In the genomic region with DNA sequence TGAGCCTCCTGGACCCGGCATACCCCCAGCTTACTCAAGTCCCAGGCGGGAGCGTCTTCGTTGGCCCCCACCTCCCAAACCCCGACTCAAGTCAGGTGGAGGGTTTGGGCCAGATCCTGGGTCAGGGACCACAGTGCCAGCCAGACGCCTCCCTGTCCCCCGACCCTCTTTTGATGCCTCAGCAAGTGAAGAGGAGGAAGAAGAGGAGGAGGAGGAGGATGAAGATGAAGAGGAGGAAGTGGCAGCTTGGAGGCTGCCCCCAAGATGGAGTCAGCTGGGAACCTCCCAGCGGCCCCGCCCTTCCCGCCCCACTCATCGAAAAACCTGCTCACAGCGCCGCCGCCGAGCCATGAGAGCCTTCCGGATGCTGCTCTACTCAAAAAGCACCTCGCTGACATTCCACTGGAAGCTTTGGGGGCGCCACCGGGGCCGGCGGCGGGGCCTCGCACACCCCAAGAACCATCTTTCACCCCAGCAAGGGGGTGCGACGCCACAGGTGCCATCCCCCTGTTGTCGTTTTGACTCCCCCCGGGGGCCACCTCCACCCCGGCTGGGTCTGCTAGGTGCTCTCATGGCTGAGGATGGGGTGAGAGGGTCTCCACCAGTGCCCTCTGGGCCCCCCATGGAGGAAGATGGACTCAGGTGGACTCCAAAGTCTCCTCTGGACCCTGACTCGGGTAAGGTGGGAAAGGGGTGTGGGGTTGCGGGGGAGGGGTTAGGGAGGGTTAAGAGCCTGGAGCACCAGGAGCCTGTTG, we compare ENCODE assay signal across 10 cellular contexts. TPM values are rescaled to one million over a fixed set of nuclear protein-coding genes. Genes with fewer than 3 reads are reported as not detected.
DNase-seq lines count a peak whose midpoint lies in the region; ATAC-seq, FAIRE-seq and TF ChIP-seq lines count a peak whose summit lies in the region.
"Had no signal": no experiment of that assay in that cellular context is flagged by ENCODE, and none has a peak within 500 bp of the region (broad histone marks: within the 10 kb centered on the region; RNA-seq: fewer than 3 reads in every experiment).

No MANE protein-coding gene starts in this region.

- no peaks in the 10 kb centered on the region for H3K9me3 Mint-ChIP-seq in H9
- H3K9me3 Mint-ChIP-seq in activated naive CD8-positive, alpha-beta T cell (ENCODE audit: low read depth), result no peaks in the 10 kb centered on the region

- H3K27me3 Mint-ChIP-seq in H9 (ENCODE audit: low read depth), result no peaks in the 10 kb centered on the region
- H3K27me3 Mint-ChIP-seq in activated naive CD8-positive, alpha-beta T cell, result no peaks in the 10 kb centered on the region

- no peak overlapping the region for H3K18ac ChIP-seq in H9 (ENCODE audit: insufficient read length, low read depth, low read length)

- peaks cover 6% of the 10 kb centered on the region for H3K23me2 ChIP-seq in H9 (ENCODE audit: insufficient read length, low read depth, low read length, poor library complexity, severe bottlenecking)

- no peak overlapping the region for H2BK20ac ChIP-seq in H9 (ENCODE audit: low read depth, low read length, poor library complexity, severe bottlenecking)

- no TSS peak for BruUV-seq in HepG2 (replicated peaks; lab: Mats Ljungman, UMichigan)

- peaks cover 11 to 34% of the 10 kb centered on the region in 2 experiments for H3K36me3 ChIP-seq in HepG2 (replicated peaks in 1 of 2; ENCODE audit: control insufficient read depth in 1 of 2, insufficient read depth in 2 of 2, low read length in 2 of 2)

- H4K8ac ChIP-seq in H9 (replicated peaks; ENCODE audit: insufficient read length, low read depth, low read length), result no peak overlapping the region

- 88% methylated on average over 28 of the region's 30 CpGs for whole genome bisulfite sequencing in A549 (ENCODE audit: missing lambda C conversion rate)
- no CpG with 5 or more reads among the region's 30 CpGs for WGBS in H9 (ENCODE audit: extremely low coverage, insufficient read length, low lambda C conversion rate)
- WGBS in HepG2 (ENCODE audit: low lambda C conversion rate), result 94% methylated on average over 28 of the region's 30 CpGs

- H4K91ac ChIP-seq in H9 (ENCODE audit: insufficient read length, low read depth, low read length), result no peak overlapping the region

- FAIRE-seq in A549 (lab: Jason Lieb, UNC), result no peak
- FAIRE-seq in HepG2 (lab: Jason Lieb, UNC), result no peak

- POLR2A ChIA-PET in A549 (lab: Yijun Ruan, JAX), result interaction anchor here (0.6 to 1.1 kb wide), 2 partner anchors 20 to 70 kb away, joined by 3 read pairs; a partner anchor contains a TSS
- POLR2A ChIA-PET in HepG2 (lab: Yijun Ruan, JAX), result no interaction called here

- ATAC-seq in A549 (no peak), HepG2 (no peak)

- H3K56ac ChIP-seq in H9 (ENCODE audit: insufficient read length, low read depth, low read length), result no peak overlapping the region

- H4K5ac ChIP-seq in H9 (ENCODE audit: insufficient read length, low read depth, low read length), result no peak overlapping the region

- intact Hi-C loops in HepG2 (cut with micrococcal nuclease; ENCODE audit: unreplicated experiment), result loop anchor here (10.0 kb wide), 1 partner anchor 208 kb away; a partner anchor contains a TSS

- H3K79me1 ChIP-seq in H9 (ENCODE audit: insufficient read depth, low read depth, low read length, poor library complexity, severe bottlenecking), result peaks cover 15% of the 10 kb centered on the region

- TF ChIP-seq CTCF in A549 (IDR thresholded peaks at IDR 0.05) (no peak), H9 (conservative IDR thresholded peaks at IDR 0.05) (no peak), HepG2 (CRISPR knock-in tag; IDR thresholded peaks at IDR 0.05) (no peak)

- no peak overlapping the region for H2BK120ac ChIP-seq in H9 (ENCODE audit: low read depth, low read length, poor library complexity, severe bottlenecking)

- H3K23ac ChIP-seq in H9 (ENCODE audit: insufficient read length, low read depth, low read length), result no peak overlapping the region

- no peak overlapping the region for H3K4ac ChIP-seq in H9 (ENCODE audit: low read depth, low read length)

- H2AFZ ChIP-seq in H9 (ENCODE audit: low read length), result no peak overlapping the region
- no peak overlapping the region for H2AFZ ChIP-seq in HepG2 (ENCODE audit: low read length)

- no peak overlapping the region for H2BK5ac ChIP-seq in H9 (ENCODE audit: insufficient read length, low read length)

- no peak overlapping the region for H2AK5ac ChIP-seq in H9 (ENCODE audit: insufficient read length, low read length)

- H3K27ac ChIP-seq in A549 (peak overlapping the region in 1 of 2 experiments; percentile 97; a peak in 3 of 6 replicates), H9 (ENCODE audit: insufficient read length, low read depth, low read length) (no peak overlapping the region), HepG2 (ENCODE audit: extremely low read length, insufficient read depth, low read length) (no peak overlapping the region)

- H3K79me2 ChIP-seq in H9 (ENCODE audit: insufficient read depth, low read length) (peaks cover 8% of the 10 kb centered on the region; the same call in 1 of the 2 replicates), HepG2 (ENCODE audit: insufficient read depth, low read length) (peaks cover 27% of the 10 kb centered on the region)

- CTCF ChIA-PET in A549 (lab: Yijun Ruan, JAX) (interaction anchor here (0.8 to 4.2 kb wide), 5 partner anchors 13 to 237 kb away, joined by 3 to 30 read pairs (median 4); a partner anchor contains a TSS), HepG2 (lab: Yijun Ruan, JAX; ENCODE audit: low intra/inter-chr PET ratio, low total read pairs) (no interaction called here)

- TF ChIP-seq POLR2A in A549 (IDR thresholded peaks at IDR 0.05; ENCODE audit: low read length), result no peak
- TF ChIP-seq POLR2A in HepG2 (IDR thresholded peaks at IDR 0.05; ENCODE audit: insufficient read depth in 1 of 2, low read depth in 2 of 2, low read length in 2 of 2), result no peak

- H3K27ac Mint-ChIP-seq in H9, result peak overlapping the region in 1 of 3 experiments; percentile 82; a peak in 1 of 7 replicates
- H3K27ac Mint-ChIP-seq in activated naive CD8-positive, alpha-beta T cell, result no peak overlapping the region

- peaks cover 19 to 47% (median 45%) of the 10 kb centered on the region in 3 experiments; a peak in 6 of 7 replicates for H3K36me3 Mint-ChIP-seq in H9 (ENCODE audit: insufficient read depth in 1 of 3, low read depth in 3 of 3)
- H3K36me3 Mint-ChIP-seq in activated naive CD8-positive, alpha-beta T cell, result peaks cover 7% of the 10 kb centered on the region

- H3K9me3 ChIP-seq in A549 (no peaks in the 10 kb centered on the region), H9 (ENCODE audit: control insufficient read depth, low read depth, low read length) (no peaks in the 10 kb centered on the region), HepG2 (ENCODE audit: low read length) (no peaks in the 10 kb centered on the region)

- H3K9ac ChIP-seq in H9 (ENCODE audit: extremely low read depth, insufficient read length, low read length) (no peak overlapping the region), HepG2 (ENCODE audit: insufficient read depth, low read depth, low read length) (peak overlapping the region; percentile 91)

- H2BK12ac ChIP-seq in H9 (ENCODE audit: insufficient read length, low read depth, low read length), result no peak overlapping the region

- TF ChIP-seq EP300 in A549 (IDR thresholded peaks at IDR 0.05) (no peak), HepG2 (IDR thresholded peaks at IDR 0.05; ENCODE audit: low read depth in 2 of 2, low read length in 2 of 2) (no peak), HepG2 (CRISPR knock-in tag; IDR thresholded peaks at IDR 0.05; ENCODE audit: borderline replicate concordance) (no peak)

- H2BK15ac ChIP-seq in H9 (ENCODE audit: low read depth, low read length), result no peak overlapping the region

- TF ChIP-seq RAD21 in A549 (conservative IDR thresholded peaks at IDR 0.05 in 1 of 2, IDR thresholded peaks at IDR 0.05 in 1 of 2) (no peak), HepG2 (CRISPR knock-in tag; IDR thresholded peaks at IDR 0.05) (no peak)

- in situ Hi-C loops in HepG2 (cut with HindIII; ENCODE audit: extremely low pct_ligation_motif_present, low pct_unique_long_range_greater_than_20kb), result no loop called here

- H3K4me3 ChIP-seq in A549 (peak overlapping the region; percentile 77), HepG2 (replicated peaks in 1 of 3; ENCODE audit: insufficient read depth in 1 of 3, low read depth in 2 of 3, low read length in 3 of 3) (peak overlapping the region in 2 of 3 experiments; percentile 90 to 92; a peak in 4 of 6 replicates)

- H3K27me3 ChIP-seq in H9 (ENCODE audit: insufficient read depth, low read length) (no peaks in the 10 kb centered on the region), HepG2 (ENCODE audit: control insufficient read depth in 1 of 2, insufficient read depth in 2 of 2, low read length in 2 of 2) (no peaks in the 10 kb centered on the region; a peak in 1 of 5 replicates)

- H3K4me1 ChIP-seq in A549 (peaks cover 38% of the 10 kb centered on the region), H9 (ENCODE audit: insufficient read depth, low read length) (no peaks in the 10 kb centered on the region), HepG2 (ENCODE audit: insufficient read depth, low read length) (peaks cover 47% of the 10 kb centered on the region)

- H3K4me3 Mint-ChIP-seq in H9, result peak overlapping the region; percentile 90 to 91
- H3K4me3 Mint-ChIP-seq in activated naive CD8-positive, alpha-beta T cell, result peak overlapping the region; percentile 96

- H4K20me1 ChIP-seq in H9 (ENCODE audit: control insufficient read depth, insufficient read depth, insufficient read length), result no peaks in the 10 kb centered on the region
- H4K20me1 ChIP-seq in HepG2 (ENCODE audit: insufficient read depth, low read length), result no peaks in the 10 kb centered on the region

- H3K4me2 ChIP-seq in A549 (peak overlapping the region; percentile 89), H9 (ENCODE audit: insufficient read depth, insufficient read length, low read length) (peak overlapping the region; percentile 82), HepG2 (ENCODE audit: low read depth, low read length) (peak overlapping the region; percentile 96; the same call in 1 of the 2 replicates)

- H3K4me1 Mint-ChIP-seq in H9, result peaks cover 31 to 35% of the 10 kb centered on the region in 2 experiments
- peaks cover 41% of the 10 kb centered on the region for H3K4me1 Mint-ChIP-seq in activated naive CD8-positive, alpha-beta T cell (ENCODE audit: low read depth)

- H3K14ac ChIP-seq in H9 (ENCODE audit: insufficient read depth, low read length), result no peak overlapping the region

- no peak overlapping the region for H3T11ph ChIP-seq in H9 (ENCODE audit: low read length)

- DNase-seq in A549 (ENCODE audit: low read depth in 1 of 2, low spot score in 1 of 2) (no peak), H9 (no peak), HepG2 (ENCODE audit: low spot score) (no peak), NCI-H2107 treated with DMSO at 0.1 percent for 48 hours (lab: John Stamatoyannopoulos, UW; ENCODE audit: unreplicated experiment) (no peak), MV-4-11 (lab: John Stamatoyannopoulos, UW) (no peak), NK-92 (lab: John Stamatoyannopoulos, UW; ENCODE audit: unreplicated experiment) (no peak), DMS53 treated with DMSO at 0.1 percent for 48 hours (lab: John Stamatoyannopoulos, UW; ENCODE audit: unreplicated experiment) (no peak)
- DNase-seq: activated effector memory CD4-positive, alpha-beta T cell treated with anti-CD3 and anti-CD28 coated beads, Interleukin-2, amount 50 U/mL, for 16 hours; hypothalamus had no signal

RNA-seq across cellular contexts. Expression of a gene that starts 1.6 kb away (rescaled TPM):
- polyA plus RNA-seq in A549 (2011; rRNA removed), result 150 and 165 TPM in 2 replicates
- polyA plus RNA-seq in A549 (2012; cell fraction: cytosol; rRNA removed), result 122 and 159 TPM in 2 replicates
- 85.8 and 114 TPM in 2 replicates for polyA plus RNA-seq in A549 (2012; cell fraction: nucleus; rRNA removed)
- polyA plus RNA-seq in A549 (2017; fragmentation: RNase III; extraction: RNeasy Plus Mini Kit Qiagen cat#74134 plus additional on column Dnase treatment), result 104 to 119 TPM (median 114 TPM) in 3 replicates
- 152 and 162 TPM in 2 replicates for polyA minus RNA-seq in A549 (2011; rRNA and poly(A)+ RNA removed)
- 80.6 and 83.1 TPM in 2 replicates for total RNA-seq in H9 (2021)
- total RNA-seq in HepG2 (2016; rRNA removed; fragmentation: Illumina TruSeq; extraction: Trizol), result 64.5 and 75.4 TPM in 2 replicates
- 46.1 and 48.3 TPM in 2 replicates for total RNA-seq in HepG2 (2016; cell fraction: cytosol; rRNA removed; fragmentation: Illumina TruSeq; extraction: Trizol; ENCODE audit: low read depth)
- 67.8 and 80.2 TPM in 2 replicates for total RNA-seq in HepG2 (2016; cell fraction: insoluble cytoplasmic fraction; rRNA removed; fragmentation: Illumina TruSeq; extraction: Trizol)
- 96.7 and 98.4 TPM in 2 replicates for total RNA-seq in HepG2 (2016; cell fraction: membrane; rRNA removed; fragmentation: Illumina TruSeq; extraction: Trizol)
- total RNA-seq in HepG2 (2016; cell fraction: nucleus; rRNA removed; fragmentation: Illumina TruSeq; extraction: Trizol), result 31.6 and 38.4 TPM in 2 replicates
- polyA plus RNA-seq in HepG2 (2011; rRNA removed), result 55.8 and 57.3 TPM in 2 replicates
- 51.2 and 51.8 TPM in 2 replicates for polyA plus RNA-seq in HepG2 (2011; cell fraction: cytosol; rRNA removed)
- polyA plus RNA-seq in HepG2 (2011; cell fraction: nucleus; rRNA removed), result 36.5 and 39.7 TPM in 2 replicates
- 20.5 and 25.7 TPM in 2 replicates for polyA plus RNA-seq in HepG2 (2012)
- polyA plus RNA-seq in HepG2 (2016; cell fraction: cytosol; fragmentation: Illumina TruSeq; extraction: Trizol; ENCODE audit: low read depth), result 29.8 and 32.5 TPM in 2 replicates
- 66.8 and 75.8 TPM in 2 replicates for polyA plus RNA-seq in HepG2 (2016; cell fraction: insoluble cytoplasmic fraction; fragmentation: Illumina TruSeq; extraction: Trizol; ENCODE audit: low read depth)
- polyA plus RNA-seq in HepG2 (2016; cell fraction: membrane; fragmentation: Illumina TruSeq; extraction: Trizol; ENCODE audit: low read depth), result 81.7 and 87.7 TPM in 2 replicates
- polyA plus RNA-seq in HepG2 (2016; cell fraction: nucleus; fragmentation: Illumina TruSeq; extraction: Trizol; ENCODE audit: insufficient read depth, low read depth), result 52.7 and 61.4 TPM in 2 replicates
- 67.9 and 190 TPM in 2 replicates for polyA minus RNA-seq in HepG2 (2011; rRNA and poly(A)+ RNA removed; ENCODE audit: low replicate concordance)
- 26.8 and 29.3 TPM in 2 replicates for polyA minus RNA-seq in HepG2 (2011; cell fraction: cytosol; rRNA and poly(A)+ RNA removed)
- 19.1 and 20.5 TPM in 2 replicates for polyA minus RNA-seq in HepG2 (2011; cell fraction: nucleus; rRNA and poly(A)+ RNA removed)

RNA-seq across cellular contexts. Expression of a gene that starts 4.7 kb away (rescaled TPM):
- 1.0 TPM in 2 replicates for polyA plus RNA-seq in A549 (2011; rRNA removed)
- 0.15 and 0.35 TPM in 2 replicates for polyA plus RNA-seq in A549 (2012; cell fraction: cytosol; rRNA removed)
- polyA plus RNA-seq in A549 (2012; cell fraction: nucleus; rRNA removed), result 0.88 and 1.0 TPM in 2 replicates
- polyA plus RNA-seq in A549 (2017; fragmentation: RNase III; extraction: RNeasy Plus Mini Kit Qiagen cat#74134 plus additional on column Dnase treatment), result 0.41 to 0.78 TPM (median 0.61 TPM) in 3 replicates
- 0.29 and 1.1 TPM in 2 replicates for polyA minus RNA-seq in A549 (2011; rRNA and poly(A)+ RNA removed)
- 0.94 and 1.4 TPM in 2 replicates for total RNA-seq in H9 (2021)
- total RNA-seq in HepG2 (2016; rRNA removed; fragmentation: Illumina TruSeq; extraction: Trizol), result 1.7 and 2.5 TPM in 2 replicates
- total RNA-seq in HepG2 (2016; cell fraction: cytosol; rRNA removed; fragmentation: Illumina TruSeq; extraction: Trizol; ENCODE audit: low read depth), result 0.20 and 0.79 TPM in 2 replicates
- total RNA-seq in HepG2 (2016; cell fraction: insoluble cytoplasmic fraction; rRNA removed; fragmentation: Illumina TruSeq; extraction: Trizol), result 2.0 and 2.2 TPM in 2 replicates
- 1.1 and 2.2 TPM in 2 replicates for total RNA-seq in HepG2 (2016; cell fraction: membrane; rRNA removed; fragmentation: Illumina TruSeq; extraction: Trizol)
- total RNA-seq in HepG2 (2016; cell fraction: nucleus; rRNA removed; fragmentation: Illumina TruSeq; extraction: Trizol), result 2.9 and 3.2 TPM in 2 replicates
- polyA plus RNA-seq in HepG2 (2011; rRNA removed), result 3.3 TPM in 2 replicates
- 2.2 TPM in 2 replicates for polyA plus RNA-seq in HepG2 (2011; cell fraction: cytosol; rRNA removed)
- 9.6 and 11.2 TPM in 2 replicates for polyA plus RNA-seq in HepG2 (2011; cell fraction: nucleus; rRNA removed)
- 2.6 and 3.9 TPM in 2 replicates for polyA plus RNA-seq in HepG2 (2012)
- 0.76 and 2.2 TPM in 2 replicates for polyA plus RNA-seq in HepG2 (2016; cell fraction: cytosol; fragmentation: Illumina TruSeq; extraction: Trizol; ENCODE audit: low read depth)
- polyA plus RNA-seq in HepG2 (2016; cell fraction: insoluble cytoplasmic fraction; fragmentation: Illumina TruSeq; extraction: Trizol; ENCODE audit: low read depth), result 3.1 and 3.7 TPM in 2 replicates
- polyA plus RNA-seq in HepG2 (2016; cell fraction: membrane; fragmentation: Illumina TruSeq; extraction: Trizol; ENCODE audit: low read depth), result 2.2 and 2.3 TPM in 2 replicates
- 4.9 and 6.7 TPM in 2 replicates for polyA plus RNA-seq in HepG2 (2016; cell fraction: nucleus; fragmentation: Illumina TruSeq; extraction: Trizol; ENCODE audit: insufficient read depth, low read depth)
- polyA minus RNA-seq in HepG2 (2011; rRNA and poly(A)+ RNA removed; ENCODE audit: low replicate concordance), result 2.2 and 7.1 TPM in 2 replicates
- polyA minus RNA-seq in HepG2 (2011; cell fraction: cytosol; rRNA and poly(A)+ RNA removed), result 0.26 and 1.3 TPM in 2 replicates
- 2.1 and 3.0 TPM in 2 replicates for polyA minus RNA-seq in HepG2 (2011; cell fraction: nucleus; rRNA and poly(A)+ RNA removed)

RNA-seq across cellular contexts. Expression of a gene that starts 14.4 kb away (rescaled TPM):
- polyA plus RNA-seq in A549 (2011; rRNA removed), result 11.9 and 12.4 TPM in 2 replicates
- 15.2 and 16.6 TPM in 2 replicates for polyA plus RNA-seq in A549 (2012; cell fraction: cytosol; rRNA removed)
- 8.7 and 10.0 TPM in 2 replicates for polyA plus RNA-seq in A549 (2012; cell fraction: nucleus; rRNA removed)
- polyA plus RNA-seq in A549 (2017; fragmentation: RNase III; extraction: RNeasy Plus Mini Kit Qiagen cat#74134 plus additional on column Dnase treatment), result 7.9 to 9.9 TPM (median 9.7 TPM) in 3 replicates
- polyA minus RNA-seq in A549 (2011; rRNA and poly(A)+ RNA removed), result 2.7 and 3.3 TPM in 2 replicates
- 5.8 and 7.1 TPM in 2 replicates for total RNA-seq in H9 (2021)
- total RNA-seq in HepG2 (2016; rRNA removed; fragmentation: Illumina TruSeq; extraction: Trizol), result 0.73 and 0.93 TPM in 2 replicates
- 3.9 and 4.8 TPM in 2 replicates for total RNA-seq in HepG2 (2016; cell fraction: cytosol; rRNA removed; fragmentation: Illumina TruSeq; extraction: Trizol; ENCODE audit: low read depth)
- 0.97 and 1.6 TPM in 2 replicates for total RNA-seq in HepG2 (2016; cell fraction: insoluble cytoplasmic fraction; rRNA removed; fragmentation: Illumina TruSeq; extraction: Trizol)
- total RNA-seq in HepG2 (2016; cell fraction: membrane; rRNA removed; fragmentation: Illumina TruSeq; extraction: Trizol), result 3.9 and 5.7 TPM in 2 replicates
- 1.2 TPM in 1 of 2 replicates, not detected in the other for total RNA-seq in HepG2 (2016; cell fraction: nucleus; rRNA removed; fragmentation: Illumina TruSeq; extraction: Trizol)
- 6.3 and 7.2 TPM in 2 replicates for polyA plus RNA-seq in HepG2 (2011; rRNA removed)
- 7.6 and 10.0 TPM in 2 replicates for polyA plus RNA-seq in HepG2 (2011; cell fraction: cytosol; rRNA removed)
- 5.3 and 5.4 TPM in 2 replicates for polyA plus RNA-seq in HepG2 (2011; cell fraction: nucleus; rRNA removed)
- 5.1 and 5.5 TPM in 2 replicates for polyA plus RNA-seq in HepG2 (2012)
- 13.4 and 14.8 TPM in 2 replicates for polyA plus RNA-seq in HepG2 (2016; cell fraction: cytosol; fragmentation: Illumina TruSeq; extraction: Trizol; ENCODE audit: low read depth)
- polyA plus RNA-seq in HepG2 (2016; cell fraction: insoluble cytoplasmic fraction; fragmentation: Illumina TruSeq; extraction: Trizol; ENCODE audit: low read depth), result 1.9 and 2.1 TPM in 2 replicates
- polyA plus RNA-seq in HepG2 (2016; cell fraction: membrane; fragmentation: Illumina TruSeq; extraction: Trizol; ENCODE audit: low read depth), result 12.4 and 14.7 TPM in 2 replicates
- 1.4 and 2.2 TPM in 2 replicates for polyA plus RNA-seq in HepG2 (2016; cell fraction: nucleus; fragmentation: Illumina TruSeq; extraction: Trizol; ENCODE audit: insufficient read depth, low read depth)
- polyA minus RNA-seq in HepG2 (2011; rRNA and poly(A)+ RNA removed; ENCODE audit: low replicate concordance), result 2.1 and 2.2 TPM in 2 replicates
- polyA minus RNA-seq in HepG2 (2011; cell fraction: cytosol; rRNA and poly(A)+ RNA removed), result 1.8 and 2.3 TPM in 2 replicates
- 0.99 and 1.0 TPM in 2 replicates for polyA minus RNA-seq in HepG2 (2011; cell fraction: nucleus; rRNA and poly(A)+ RNA removed)

RNA-seq across cellular contexts. Expression of a gene that starts 16.1 kb away (rescaled TPM):
- polyA plus RNA-seq in A549 (2011; rRNA removed), result 14.9 and 17.7 TPM in 2 replicates
- polyA plus RNA-seq in A549 (2012; cell fraction: cytosol; rRNA removed), result 17.1 and 18.6 TPM in 2 replicates
- polyA plus RNA-seq in A549 (2012; cell fraction: nucleus; rRNA removed), result 3.5 and 7.3 TPM in 2 replicates
- polyA plus RNA-seq in A549 (2017; fragmentation: RNase III; extraction: RNeasy Plus Mini Kit Qiagen cat#74134 plus additional on column Dnase treatment), result 6.5 to 11.6 TPM (median 9.8 TPM) in 3 replicates
- 10.1 and 10.5 TPM in 2 replicates for polyA minus RNA-seq in A549 (2011; rRNA and poly(A)+ RNA removed)
- total RNA-seq in H9 (2021), result 0.37 and 0.42 TPM in 2 replicates
- total RNA-seq in HepG2 (2016; rRNA removed; fragmentation: Illumina TruSeq; extraction: Trizol), result 4.1 and 10.3 TPM in 2 replicates
- total RNA-seq in HepG2 (2016; cell fraction: cytosol; rRNA removed; fragmentation: Illumina TruSeq; extraction: Trizol; ENCODE audit: low read depth), result 6.3 and 6.7 TPM in 2 replicates
- 3.2 and 7.8 TPM in 2 replicates for total RNA-seq in HepG2 (2016; cell fraction: insoluble cytoplasmic fraction; rRNA removed; fragmentation: Illumina TruSeq; extraction: Trizol)
- 7.2 and 7.7 TPM in 2 replicates for total RNA-seq in HepG2 (2016; cell fraction: membrane; rRNA removed; fragmentation: Illumina TruSeq; extraction: Trizol)
- 3.2 and 9.0 TPM in 2 replicates for total RNA-seq in HepG2 (2016; cell fraction: nucleus; rRNA removed; fragmentation: Illumina TruSeq; extraction: Trizol)
- 104 and 124 TPM in 2 replicates for polyA plus RNA-seq in HepG2 (2011; rRNA removed)
- polyA plus RNA-seq in HepG2 (2011; cell fraction: cytosol; rRNA removed), result 69.4 and 81.9 TPM in 2 replicates
- 15.4 and 16.3 TPM in 2 replicates for polyA plus RNA-seq in HepG2 (2011; cell fraction: nucleus; rRNA removed)
- polyA plus RNA-seq in HepG2 (2012), result 26.8 and 35.7 TPM in 2 replicates
- 16.5 and 18.7 TPM in 2 replicates for polyA plus RNA-seq in HepG2 (2016; cell fraction: cytosol; fragmentation: Illumina TruSeq; extraction: Trizol; ENCODE audit: low read depth)
- polyA plus RNA-seq in HepG2 (2016; cell fraction: insoluble cytoplasmic fraction; fragmentation: Illumina TruSeq; extraction: Trizol; ENCODE audit: low read depth), result 17.2 and 20.1 TPM in 2 replicates
- 24.5 and 25.8 TPM in 2 replicates for polyA plus RNA-seq in HepG2 (2016; cell fraction: membrane; fragmentation: Illumina TruSeq; extraction: Trizol; ENCODE audit: low read depth)
- polyA plus RNA-seq in HepG2 (2016; cell fraction: nucleus; fragmentation: Illumina TruSeq; extraction: Trizol; ENCODE audit: insufficient read depth, low read depth), result 16.1 and 21.1 TPM in 2 replicates
- 12.6 and 26.1 TPM in 2 replicates for polyA minus RNA-seq in HepG2 (2011; rRNA and poly(A)+ RNA removed; ENCODE audit: low replicate concordance)
- polyA minus RNA-seq in HepG2 (2011; cell fraction: cytosol; rRNA and poly(A)+ RNA removed), result 7.6 and 9.9 TPM in 2 replicates
- 4.6 and 6.2 TPM in 2 replicates for polyA minus RNA-seq in HepG2 (2011; cell fraction: nucleus; rRNA and poly(A)+ RNA removed)

RNA-seq across cellular contexts. Expression of a gene that starts 20.4 kb away (rescaled TPM):
- polyA plus RNA-seq in A549 (2011; rRNA removed) (148 and 204 TPM in 2 replicates), A549 (2017; fragmentation: RNase III; extraction: RNeasy Plus Mini Kit Qiagen cat#74134 plus additional on column Dnase treatment) (126 to 134 TPM (median 127 TPM) in 3 replicates), HepG2 (2011; rRNA removed) (127 and 167 TPM in 2 replicates)
- 202 and 249 TPM in 2 replicates for polyA plus RNA-seq in A549 (2012; cell fraction: cytosol; rRNA removed)
- polyA plus RNA-seq in A549 (2012; cell fraction: nucleus; rRNA removed), result 243 and 331 TPM in 2 replicates
- 156 and 191 TPM in 2 replicates for polyA minus RNA-seq in A549 (2011; rRNA and poly(A)+ RNA removed)
- total RNA-seq in H9 (2021) (73.1 and 76.1 TPM in 2 replicates), HepG2 (2016; rRNA removed; fragmentation: Illumina TruSeq; extraction: Trizol) (59.5 and 112 TPM in 2 replicates)
- 17.5 and 21.1 TPM in 2 replicates for total RNA-seq in HepG2 (2016; cell fraction: cytosol; rRNA removed; fragmentation: Illumina TruSeq; extraction: Trizol; ENCODE audit: low read depth)
- 62.6 and 101 TPM in 2 replicates for total RNA-seq in HepG2 (2016; cell fraction: insoluble cytoplasmic fraction; rRNA removed; fragmentation: Illumina TruSeq; extraction: Trizol)
- total RNA-seq in HepG2 (2016; cell fraction: membrane; rRNA removed; fragmentation: Illumina TruSeq; extraction: Trizol), result 24.3 and 28.7 TPM in 2 replicates
- 84.0 and 86.6 TPM in 2 replicates for total RNA-seq in HepG2 (2016; cell fraction: nucleus; rRNA removed; fragmentation: Illumina TruSeq; extraction: Trizol)
- 188 and 194 TPM in 2 replicates for polyA plus RNA-seq in HepG2 (2011; cell fraction: cytosol; rRNA removed)
- polyA plus RNA-seq in HepG2 (2011; cell fraction: nucleus; rRNA removed), result 91.5 and 103 TPM in 2 replicates
- 56.7 and 59.6 TPM in 2 replicates for polyA plus RNA-seq in HepG2 (2012)
- 12.2 and 12.9 TPM in 2 replicates for polyA plus RNA-seq in HepG2 (2016; cell fraction: cytosol; fragmentation: Illumina TruSeq; extraction: Trizol; ENCODE audit: low read depth)
- 73.5 and 77.4 TPM in 2 replicates for polyA plus RNA-seq in HepG2 (2016; cell fraction: insoluble cytoplasmic fraction; fragmentation: Illumina TruSeq; extraction: Trizol; ENCODE audit: low read depth)
- polyA plus RNA-seq in HepG2 (2016; cell fraction: membrane; fragmentation: Illumina TruSeq; extraction: Trizol; ENCODE audit: low read depth), result 22.9 and 23.5 TPM in 2 replicates
- polyA plus RNA-seq in HepG2 (2016; cell fraction: nucleus; fragmentation: Illumina TruSeq; extraction: Trizol; ENCODE audit: insufficient read depth, low read depth), result 172 and 177 TPM in 2 replicates
- polyA minus RNA-seq in HepG2 (2011; rRNA and poly(A)+ RNA removed; ENCODE audit: low replicate concordance), result 205 and 272 TPM in 2 replicates
- 31.8 and 40.4 TPM in 2 replicates for polyA minus RNA-seq in HepG2 (2011; cell fraction: cytosol; rRNA and poly(A)+ RNA removed)
- polyA minus RNA-seq in HepG2 (2011; cell fraction: nucleus; rRNA and poly(A)+ RNA removed), result 30.7 and 35.3 TPM in 2 replicates
